Comparison of ENCODE assay signal across 14 cellular contexts in the genomic region with DNA sequence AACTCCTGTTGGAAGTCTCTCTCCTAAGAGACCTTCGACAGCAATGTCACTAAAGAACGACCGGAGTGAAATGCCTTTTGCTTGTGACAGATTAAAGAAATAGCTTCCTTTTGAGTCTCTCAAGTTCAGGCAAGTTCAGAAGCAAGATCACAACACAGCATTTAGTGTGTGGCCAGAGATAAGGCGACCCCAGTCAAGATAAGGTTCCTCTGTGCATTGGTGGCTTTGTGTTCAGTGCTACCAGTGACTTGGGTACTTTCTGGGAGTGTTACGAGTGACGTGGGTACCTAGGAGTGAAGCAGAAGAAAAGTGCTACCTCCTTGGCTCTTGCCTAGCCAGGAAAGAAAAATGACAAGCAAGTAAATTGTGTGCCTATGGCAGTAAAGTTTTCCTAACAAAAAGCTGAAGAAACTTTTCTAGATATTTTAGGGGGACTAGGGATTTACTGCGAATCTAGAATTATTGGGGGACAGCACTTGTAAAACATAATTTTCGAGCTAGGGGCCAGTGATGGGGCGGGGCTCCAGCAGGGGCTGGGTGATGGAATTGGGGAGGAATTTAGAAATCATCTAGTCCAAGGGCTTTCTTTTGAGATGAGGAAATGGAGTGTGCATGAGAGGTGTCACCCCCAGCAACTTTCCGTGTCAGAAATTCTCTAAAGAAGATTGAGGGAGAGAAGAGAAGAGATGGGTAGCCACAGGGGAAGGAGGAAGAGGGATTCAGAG.
DNase-seq lines count a peak whose midpoint lies in the region; ATAC-seq and TF ChIP-seq lines count a peak whose summit lies in the region.
"Had no signal": no experiment of that assay in that cellular context is flagged by ENCODE, and none has a peak within 500 bp of the region (broad histone marks: within the 10 kb centered on the region; RNA-seq: fewer than 3 reads in every experiment).

No MANE protein-coding gene starts in this region.

- H4K91ac ChIP-seq in neuronal stem cell (ENCODE audit: low read depth, low read length, poor library complexity): no peak overlapping the region

- H3K4ac ChIP-seq in neuronal stem cell (ENCODE audit: low read length): no peak overlapping the region

- 72% methylated on average over 10 of the region's 10 CpGs for WGBS in heart right ventricle, 2 donors
- WGBS in esophagus muscularis mucosa: 78% methylated on average over 10 of the region's 10 CpGs
- no CpG with 5 or more reads among the region's 10 CpGs for WGBS in neuronal stem cell (ENCODE audit: extremely low coverage in 2 of 2, insufficient read length in 2 of 2, insufficient replicate concordance in 1 of 2), 2 donors

- no peak for TF ChIP-seq EP300 in esophagus muscularis mucosa (IDR thresholded peaks at IDR 0.05)

- H3K4me2 ChIP-seq in neuronal stem cell (ENCODE audit: insufficient read depth, low read length, poor library complexity, severe bottlenecking): no peak overlapping the region

- DNase-seq in heart right ventricle: no peak
- DNase-seq in Right ventricle myocardium superior: no peak
- DNase-seq in esophagus muscularis mucosa (ENCODE audit: extremely low spot score): no peak
- no peak for DNase-seq in neuronal stem cell (ENCODE audit: low spot score)
- DNase-seq in uterus: no peak
- no peak for DNase-seq in SIG-M5 (lab: John Stamatoyannopoulos, UW)
- no peak for DNase-seq in occipital lobe (lab: John Stamatoyannopoulos, UW)
- DNase-seq: ACHN; activated CD4-positive, alpha-beta T cell treated with anti-CD3 and anti-CD28 coated beads, Interleukin-2, amount 50 U/mL, for 4 hours; activated effector memory CD4-positive, alpha-beta T cell treated with Interleukin-2 at 50 U/mL for 16 hours; PC-3 had no signal

- TF ChIP-seq CTCF in heart right ventricle (IDR thresholded peaks at IDR 0.05) (no peak), esophagus muscularis mucosa (IDR thresholded peaks at IDR 0.05) (no peak), uterus (IDR thresholded peaks at IDR 0.05) (no peak)

- no peak for TF ChIP-seq POLR2A in esophagus muscularis mucosa (IDR thresholded peaks at IDR 0.05; ENCODE audit: low read depth)
- TF ChIP-seq POLR2A in uterus (IDR thresholded peaks at IDR 0.05): no peak

- H3K27me3 ChIP-seq in heart right ventricle (no peaks in the 10 kb centered on the region), esophagus muscularis mucosa (no peaks in the 10 kb centered on the region), neuronal stem cell (ENCODE audit: control insufficient read depth in 3 of 3, insufficient read depth in 3 of 3, low read depth in 1 of 3, low read length in 3 of 3) (peaks cover 0 to 4% (median 0%) of the 10 kb centered on the region in 3 experiments), uterus (no peaks in the 10 kb centered on the region)

- no peak overlapping the region for H3K9ac ChIP-seq in neuronal stem cell (ENCODE audit: low read depth, low read length, poor library complexity)

- no peak overlapping the region for H2BK15ac ChIP-seq in neuronal stem cell (ENCODE audit: low read length)

- no peak overlapping the region for H3K4me3 ChIP-seq in heart right ventricle
- H3K4me3 ChIP-seq in esophagus muscularis mucosa: no peak overlapping the region
- no peak overlapping the region for H3K4me3 ChIP-seq in neuronal stem cell (ENCODE audit: low read length in 2 of 2)
- no peak overlapping the region for H3K4me3 ChIP-seq in uterus
- H3K4me3 ChIP-seq: breast epithelium had no signal

- H3K36me3 ChIP-seq in heart right ventricle (no peaks in the 10 kb centered on the region), esophagus muscularis mucosa (no peaks in the 10 kb centered on the region), neuronal stem cell (replicated peaks in 1 of 2; ENCODE audit: control insufficient read depth in 2 of 2, insufficient read depth in 2 of 2, low read length in 2 of 2) (no peaks in the 10 kb centered on the region), uterus (no peaks in the 10 kb centered on the region)
- H3K36me3 ChIP-seq: breast epithelium had no signal

- H3K27ac ChIP-seq in heart right ventricle (peak overlapping the region in 9 of 10 donors; percentile 65 to 85 (median 79)), esophagus muscularis mucosa (replicated peaks in 1 of 4) (peak overlapping the region in 3 of 4 donors; percentile 27 to 67 (median 44)), neuronal stem cell (replicated peaks; ENCODE audit: low read length) (no peak overlapping the region), uterus (peak overlapping the region; percentile 83 to 84)
- H3K27ac ChIP-seq: epithelial cell of prostate had no signal

- no peaks in the 10 kb centered on the region for H3K79me1 ChIP-seq in neuronal stem cell (ENCODE audit: low read depth, low read length)

- H2BK12ac ChIP-seq in neuronal stem cell (ENCODE audit: low read length): no peak overlapping the region

- H3K4me1 ChIP-seq in heart right ventricle (peaks cover 0 to 55% (median 19%) of the 10 kb centered on the region in 9 donors), esophagus muscularis mucosa (peaks cover 11 to 42% (median 37%) of the 10 kb centered on the region in 4 donors), neuronal stem cell (ENCODE audit: control insufficient read depth in 2 of 2, insufficient read depth in 1 of 2, low read depth in 1 of 2, low read length in 2 of 2) (peaks cover 0 to 3% of the 10 kb centered on the region in 2 donors), uterus (peaks cover 0 to 11% of the 10 kb centered on the region in 2 donors)
- H3K4me1 ChIP-seq: breast epithelium had no signal

- intact Hi-C loops in heart right ventricle (cut with DNase I) (no loop called here), Right ventricle myocardium superior (cut with DNase I) (no loop called here), esophagus muscularis mucosa (cut with DNase I) (no loop called here), uterus (cut with DNase I; ENCODE audit: low total_unique reads) (no loop called here)

- H3K9me3 ChIP-seq in heart right ventricle (no peaks in the 10 kb centered on the region), esophagus muscularis mucosa (no peaks in the 10 kb centered on the region), neuronal stem cell (replicated peaks in 1 of 2; ENCODE audit: control insufficient read depth in 2 of 2, insufficient read depth in 1 of 2, low read depth in 1 of 2, low read length in 2 of 2) (no peaks in the 10 kb centered on the region), uterus (no peaks in the 10 kb centered on the region)
- H3K9me3 ChIP-seq: breast epithelium had no signal

- H3K23ac ChIP-seq in neuronal stem cell (ENCODE audit: low read depth, low read length, poor library complexity): no peak overlapping the region

- peak overlapping the region; percentile 11 for H3K18ac ChIP-seq in neuronal stem cell (ENCODE audit: low read length)

- no peak overlapping the region for H2BK5ac ChIP-seq in neuronal stem cell (ENCODE audit: low read length)

- H2AFZ ChIP-seq in neuronal stem cell (ENCODE audit: low read length): no peak overlapping the region

- no peak overlapping the region for H2BK120ac ChIP-seq in neuronal stem cell (ENCODE audit: low read depth, low read length)

- ATAC-seq in heart right ventricle (no peak), Right ventricle myocardium superior (ENCODE audit: poor library complexity) (no peak), GM19467 (IDR thresholded peaks at IDR 0.05; ENCODE audit: unreplicated experiment) (no peak)
- ATAC-seq: PC-3 had no signal

- H2AK5ac ChIP-seq in neuronal stem cell (ENCODE audit: low read depth, low read length): no peak overlapping the region

- H4K8ac ChIP-seq in neuronal stem cell (ENCODE audit: low read depth, low read length): no peak overlapping the region

- H3K14ac ChIP-seq in neuronal stem cell (ENCODE audit: low read length): no peak overlapping the region
